ENCODE assay signal across 1 cellular context in the genomic region with DNA sequence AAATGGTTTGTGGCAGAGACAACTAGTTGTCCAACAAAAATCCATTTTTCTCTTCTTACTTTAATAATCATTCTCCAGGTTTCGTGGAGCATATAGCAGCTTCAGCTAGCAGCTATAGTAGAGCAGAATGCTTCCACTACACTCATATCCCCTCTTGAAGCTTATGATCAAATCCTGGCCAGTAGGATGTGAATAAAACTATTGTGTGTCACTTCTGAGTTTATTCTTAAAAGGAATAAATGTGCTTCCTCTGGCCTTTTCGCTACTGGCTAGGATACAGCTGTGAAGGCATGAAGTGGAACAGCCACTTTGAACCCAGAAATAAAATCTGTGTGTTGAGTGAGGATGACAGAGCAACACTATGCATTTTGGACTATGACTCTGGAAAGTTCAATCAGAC.
TF ChIP-seq lines count a peak whose summit lies in the region.

No MANE protein-coding gene starts in this region.

TF ChIP-seq in HCT116, 20 proteins besides CTCF, POLR2A, EP300 and RAD21 (continued from another document):
- TF ChIP-seq, protein P1, sequence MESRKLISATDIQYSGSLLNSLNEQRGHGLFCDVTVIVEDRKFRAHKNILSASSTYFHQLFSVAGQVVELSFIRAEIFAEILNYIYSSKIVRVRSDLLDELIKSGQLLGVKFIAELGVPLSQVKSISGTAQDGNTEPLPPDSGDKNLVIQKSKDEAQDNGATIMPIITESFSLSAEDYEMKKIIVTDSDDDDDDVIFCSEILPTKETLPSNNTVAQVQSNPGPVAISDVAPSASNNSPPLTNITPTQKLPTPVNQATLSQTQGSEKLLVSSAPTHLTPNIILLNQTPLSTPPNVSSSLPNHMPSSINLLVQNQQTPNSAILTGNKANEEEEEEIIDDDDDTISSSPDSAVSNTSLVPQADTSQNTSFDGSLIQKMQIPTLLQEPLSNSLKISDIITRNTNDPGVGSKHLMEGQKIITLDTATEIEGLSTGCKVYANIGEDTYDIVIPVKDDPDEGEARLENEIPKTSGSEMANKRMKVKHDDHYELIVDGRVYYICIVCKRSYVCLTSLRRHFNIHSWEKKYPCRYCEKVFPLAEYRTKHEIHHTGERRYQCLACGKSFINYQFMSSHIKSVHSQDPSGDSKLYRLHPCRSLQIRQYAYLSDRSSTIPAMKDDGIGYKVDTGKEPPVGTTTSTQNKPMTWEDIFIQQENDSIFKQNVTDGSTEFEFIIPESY (IDR thresholded peaks at IDR 0.05; ENCODE audit: extremely low read depth, insufficient replicate concordance, low read length), result no peak
- TF ChIP-seq, protein P2, sequence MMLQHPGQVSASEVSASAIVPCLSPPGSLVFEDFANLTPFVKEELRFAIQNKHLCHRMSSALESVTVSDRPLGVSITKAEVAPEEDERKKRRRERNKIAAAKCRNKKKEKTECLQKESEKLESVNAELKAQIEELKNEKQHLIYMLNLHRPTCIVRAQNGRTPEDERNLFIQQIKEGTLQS (IDR thresholded peaks at IDR 0.05), result no peak
- TF ChIP-seq TCF7L2 (IDR thresholded peaks at IDR 0.05; ENCODE audit: borderline replicate concordance, extremely low read depth, insufficient read depth, insufficient read length) (no peak), ZFX (IDR thresholded peaks at IDR 0.05) (no peak), EZH2 (IDR thresholded peaks at IDR 0.05) (no peak), FOSL1 (IDR thresholded peaks at IDR 0.05; ENCODE audit: low read depth) (no peak)
